In genomic region chr1:234953655-234954420, GRCh38 we compare ENCODE assay signal across 1 cellular context.
TF ChIP-seq lines count a peak whose summit lies in the region.

No MANE protein-coding gene starts in this region.

TF ChIP-seq in K562, 482 proteins besides CTCF, POLR2A, EP300 and RAD21 (continued from another document):
- TF ChIP-seq E2F5 (CRISPR knock-in tag; IDR thresholded peaks at IDR 0.05) (no peak), HMGXB4 (CRISPR knock-in tag; IDR thresholded peaks at IDR 0.05) (no peak), MGA (IDR thresholded peaks at IDR 0.05) (no peak), IFI16 (CRISPR knock-in tag; IDR thresholded peaks at IDR 0.05) (no peak), MYBL2 (IDR thresholded peaks at IDR 0.05; ENCODE audit: low read depth) (no peak), MYBL2 (CRISPR knock-in tag; IDR thresholded peaks at IDR 0.05; ENCODE audit: borderline replicate concordance) (no peak), NCOA1 (IDR thresholded peaks at IDR 0.05; ENCODE audit: low read depth) (no peak), HIVEP1 (CRISPR knock-in tag; IDR thresholded peaks at IDR 0.05) (no peak), CREB1 (IDR thresholded peaks at IDR 0.05) (no peak), CREB1 (CRISPR knock-in tag; IDR thresholded peaks at IDR 0.05) (no peak), ZNF444 (CRISPR knock-in tag; IDR thresholded peaks at IDR 0.05) (no peak), ZNF133 (CRISPR knock-in tag; IDR thresholded peaks at IDR 0.05) (no peak), CCNT2 (IDR thresholded peaks at IDR 0.05; ENCODE audit: borderline replicate concordance, extremely low read depth, insufficient read length, low read depth, low read length) (no peak), ZBTB17 (CRISPR knock-in tag; IDR thresholded peaks at IDR 0.05) (no peak), XRCC3 (IDR thresholded peaks at IDR 0.05) (no peak), GATAD2B (IDR thresholded peaks at IDR 0.05; ENCODE audit: borderline replicate concordance) (no peak), KLF1 (tag; IDR thresholded peaks at IDR 0.05) (no peak), TBP (optimal IDR thresholded peaks at IDR 0.05; ENCODE audit: low read depth, low read length) (no peak), MAFG (tag; conservative IDR thresholded peaks at IDR 0.05) (no peak), SIRT6 (IDR thresholded peaks at IDR 0.05; ENCODE audit: low read depth, low read length) (no peak), VEZF1 (CRISPR knock-in tag; IDR thresholded peaks at IDR 0.05) (peak; percentile 39; the same call in 1 of the 2 replicates), NUFIP1 (IDR thresholded peaks at IDR 0.05; ENCODE audit: partially characterized antibody) (no peak), ZNF449 (CRISPR knock-in tag; IDR thresholded peaks at IDR 0.05) (no peak), DPF2 (IDR thresholded peaks at IDR 0.05) (0 out of 2 replicates have a peak, but pooled peaks have one; percentile 33), ZNF609 (CRISPR knock-in tag; IDR thresholded peaks at IDR 0.05; ENCODE audit: borderline replicate concordance) (no peak), DACH1 (IDR thresholded peaks at IDR 0.05; ENCODE audit: partially characterized antibody) (no peak), CHD2 (IDR thresholded peaks at IDR 0.05; ENCODE audit: low read depth, low read length) (no peak), CBFA2T2 (conservative IDR thresholded peaks at IDR 0.05) (no peak), FOXJ3 (CRISPR knock-in tag; IDR thresholded peaks at IDR 0.05) (no peak), GTF2A2 (tag; IDR thresholded peaks at IDR 0.05) (no peak), BHLHE40 (IDR thresholded peaks at IDR 0.05; ENCODE audit: low read length) (no peak), WHSC1 (IDR thresholded peaks at IDR 0.05; ENCODE audit: low read length) (no peak), MEIS2 (IDR thresholded peaks at IDR 0.05; ENCODE audit: partially characterized antibody) (peak; percentile 77), ZNF121 (CRISPR knock-in tag; conservative IDR thresholded peaks at IDR 0.05) (no peak), CREBBP (IDR thresholded peaks at IDR 0.05; ENCODE audit: low read depth, low read length) (no peak), ZNF316 (IDR thresholded peaks at IDR 0.05) (no peak), NR4A1 (CRISPR knock-in tag; IDR thresholded peaks at IDR 0.05) (no peak), NR4A1 (tag; IDR thresholded peaks at IDR 0.05) (no peak), TOE1 (IDR thresholded peaks at IDR 0.05; ENCODE audit: borderline replicate concordance) (no peak), TOE1 (CRISPR knock-in tag; IDR thresholded peaks at IDR 0.05; ENCODE audit: borderline replicate concordance, low read depth) (no peak), MCM3 (IDR thresholded peaks at IDR 0.05) (no peak), BCOR (IDR thresholded peaks at IDR 0.05) (no peak), TARDBP (IDR thresholded peaks at IDR 0.05) (no peak)
